In genomic region chr5:147558826-147559225, GRCh38 we compare ENCODE assay signal across 8 cellular contexts. TPM values are rescaled to one million over a fixed set of nuclear protein-coding genes. Genes with fewer than 3 reads are reported as not detected.
DNase-seq lines count a peak whose midpoint lies in the region; ATAC-seq, FAIRE-seq and TF ChIP-seq lines count a peak whose summit lies in the region.

No MANE protein-coding gene starts in this region.

- H3K9me3 Mint-ChIP-seq in Caco-2 (ENCODE audit: unreplicated experiment) (no peaks in the 10 kb centered on the region), GM23338 (no peaks in the 10 kb centered on the region), astrocyte (ENCODE audit: unreplicated experiment) (no peaks in the 10 kb centered on the region)

- no peak overlapping the region for H3K9ac ChIP-seq in astrocyte (ENCODE audit: low read length)

- POLR2A ChIA-PET in Caco-2 (lab: Charles Lee), result no interaction called here

- H3F3A ChIP-seq in GM23338 (replicated peaks; ENCODE audit: low read depth), result no peaks in the 10 kb centered on the region

- H3K4me1 ChIP-seq in Caco-2, result 0 out of 2 replicates have a peak, but pooled peaks cover 8% of the 10 kb centered on the region
- H3K4me1 ChIP-seq in GM23338 (ENCODE audit: insufficient read depth), result peaks cover 47% of the 10 kb centered on the region
- peaks cover 26% of the 10 kb centered on the region for H3K4me1 ChIP-seq in astrocyte (ENCODE audit: insufficient read depth, low read length)
- peaks cover 8 to 10% of the 10 kb centered on the region in 2 donors for H3K4me1 ChIP-seq in thyroid gland

- no peaks in the 10 kb centered on the region for H3K9me3 ChIP-seq in Caco-2
- no peaks in the 10 kb centered on the region for H3K9me3 ChIP-seq in astrocyte (ENCODE audit: insufficient read depth, low read depth, low read length)
- no peaks in the 10 kb centered on the region for H3K9me3 ChIP-seq in thyroid gland

- H3K36me3 Mint-ChIP-seq in Caco-2 (ENCODE audit: insufficient read depth, unreplicated experiment), result no peaks in the 10 kb centered on the region
- H3K36me3 Mint-ChIP-seq in GM23338 (ENCODE audit: low read depth), result peaks cover 14% of the 10 kb centered on the region
- H3K36me3 Mint-ChIP-seq in astrocyte (ENCODE audit: low read depth, unreplicated experiment), result no peaks in the 10 kb centered on the region

- H3K4me1 Mint-ChIP-seq in Caco-2 (ENCODE audit: low read depth, unreplicated experiment) (peaks cover 12% of the 10 kb centered on the region), GM23338 (peaks cover 54% of the 10 kb centered on the region), astrocyte (ENCODE audit: low read depth, unreplicated experiment) (peaks cover 18% of the 10 kb centered on the region)

- peak; percentile 61 for ATAC-seq in GM23338

- FAIRE-seq in astrocyte (lab: Jason Lieb, UNC), result peak; percentile 96

- H2AFZ ChIP-seq in GM23338 (no peak overlapping the region), astrocyte (ENCODE audit: low read depth, low read length) (no peak overlapping the region)

- H3K79me2 ChIP-seq in GM23338 (replicated peaks; ENCODE audit: insufficient read depth) (peaks cover 32% of the 10 kb centered on the region), astrocyte (ENCODE audit: insufficient read depth, low read length) (no peaks in the 10 kb centered on the region)

- BruUV-seq in Caco-2 (replicated peaks; lab: Mats Ljungman, UMichigan), result no TSS peak

- H3K4me3 Mint-ChIP-seq in Caco-2 (ENCODE audit: unreplicated experiment) (no peak overlapping the region), GM23338 (no peak overlapping the region; the same call in 2 of the 3 replicates), astrocyte (ENCODE audit: unreplicated experiment) (no peak overlapping the region)

- WGBS in thyroid gland, 2 donors, result 30 to 48% methylated on average over 2 of the region's 2 CpGs

- CTCF ChIA-PET in Caco-2 (lab: Charles Lee), result interaction anchor here (0.9 to 3.1 kb wide), 10 partner anchors 19 to 334 kb away, joined by 3 to 30 read pairs (median 4); no protein-coding TSS in a partner anchor

- no peaks in the 10 kb centered on the region for H3K36me3 ChIP-seq in Caco-2 (ENCODE audit: control insufficient read depth, insufficient read depth, low read length)
- no peaks in the 10 kb centered on the region for H3K36me3 ChIP-seq in GM23338 (ENCODE audit: insufficient read depth)
- H3K36me3 ChIP-seq in astrocyte (ENCODE audit: insufficient read depth, low read length), result no peaks in the 10 kb centered on the region
- H3K36me3 ChIP-seq in thyroid gland, result no peaks in the 10 kb centered on the region

- H3K27me3 Mint-ChIP-seq in Caco-2 (ENCODE audit: insufficient read depth, unreplicated experiment) (no peaks in the 10 kb centered on the region), GM23338 (ENCODE audit: insufficient read depth, low read depth, poor library complexity) (peaks cover 3% of the 10 kb centered on the region), astrocyte (ENCODE audit: low read depth, unreplicated experiment) (no peaks in the 10 kb centered on the region)

- peak; percentile 55 to 65 for DNase-seq in Caco-2
- DNase-seq in GM23338 (ENCODE audit: low spot score), result peak; percentile 84
- peak; percentile 66 to 73 for DNase-seq in NCI-H2081 (lab: John Stamatoyannopoulos, UW)
- DNase-seq in astrocyte (ENCODE audit: low read depth), result peak; percentile 68
- DNase-seq in iPS-NIHi7 (ENCODE audit: extremely low spot score), result peak; percentile 60
- peak; percentile 22 to 31 for DNase-seq in thyroid gland
- no peak for DNase-seq in mesenteric fat pad (ENCODE audit: low spot score)
- no peak for DNase-seq in NK-92 treated with Interleukin-12 subunit alpha and Interleukin-12 subunit beta, amount 100 ng/mL, for 24 hours (lab: John Stamatoyannopoulos, UW)

- peak overlapping the region; percentile 4 for H3K4me2 ChIP-seq in GM23338
- H3K4me2 ChIP-seq in astrocyte (ENCODE audit: low read length), result no peak overlapping the region

- H3K27ac Mint-ChIP-seq in Caco-2 (ENCODE audit: unreplicated experiment) (no peak overlapping the region), GM23338 (0 out of 2 replicates have a peak overlapping the region, but pooled peaks have one; percentile 13), astrocyte (ENCODE audit: unreplicated experiment) (no peak overlapping the region)

- no peaks in the 10 kb centered on the region for H3K9me2 ChIP-seq in GM23338 (ENCODE audit: insufficient read depth)

- no peak for TF ChIP-seq POLR2A in thyroid gland (IDR thresholded peaks at IDR 0.05)

- H3K27me3 ChIP-seq in Caco-2 (replicated peaks; ENCODE audit: control insufficient read depth, insufficient read depth, low read length), result no peaks in the 10 kb centered on the region
- H3K27me3 ChIP-seq in GM23338 (ENCODE audit: insufficient read depth), result no peaks in the 10 kb centered on the region
- H3K27me3 ChIP-seq in astrocyte (ENCODE audit: insufficient read depth, low read length), result no peaks in the 10 kb centered on the region
- no peaks in the 10 kb centered on the region for H3K27me3 ChIP-seq in thyroid gland

- H4K20me1 ChIP-seq in GM23338 (replicated peaks; ENCODE audit: insufficient read depth), result no peaks in the 10 kb centered on the region
- no peaks in the 10 kb centered on the region for H4K20me1 ChIP-seq in astrocyte (ENCODE audit: insufficient read depth, low read length)

- H3K27ac ChIP-seq in GM23338 (ENCODE audit: low read depth) (no peak overlapping the region), astrocyte (ENCODE audit: low read depth, low read length) (no peak overlapping the region), thyroid gland (no peak overlapping the region)

- intact Hi-C loops in Caco-2 (cut with micrococcal nuclease; ENCODE audit: unreplicated experiment), result loop anchor here (1.0 to 5.0 kb wide), 4 partner anchors 95 to 335 kb away; no protein-coding TSS in a partner anchor
- intact Hi-C loops in thyroid gland (cut with DNase I), result loop anchor here (5.0 kb wide), 1 partner anchor 107 kb away; no protein-coding TSS in a partner anchor

- TF ChIP-seq CTCF in Caco-2 (IDR thresholded peaks at IDR 0.05; ENCODE audit: insufficient read depth in 1 of 2, low read depth in 1 of 2, low read length in 1 of 2, severe bottlenecking in 1 of 2, unreplicated experiment in 1 of 2), result peak; percentile 59 to 74
- TF ChIP-seq CTCF in GM23338 (conservative IDR thresholded peaks at IDR 0.05; ENCODE audit: low read depth in 2 of 2), result peak; percentile 84 to 92
- peak; percentile 89 for TF ChIP-seq CTCF in astrocyte (IDR thresholded peaks at IDR 0.05; ENCODE audit: insufficient read depth, low read depth, low read length)
- peak in 4 of 6 experiments; percentile 32 to 43 (median 38) for TF ChIP-seq CTCF in thyroid gland (IDR thresholded peaks at IDR 0.05)

- H3K4me3 ChIP-seq in Caco-2 (ENCODE audit: low read depth, low read length) (no peak overlapping the region), GM23338 (no peak overlapping the region), astrocyte (ENCODE audit: insufficient read depth, low read depth, low read length) (no peak overlapping the region), thyroid gland (replicated peaks in 1 of 3) (no peak overlapping the region)

TF ChIP-seq in GM23338, 12 proteins besides CTCF, POLR2A, EP300 and RAD21 (continues in another document):
- TF ChIP-seq ZNF114 (CRISPR knock-in tag; IDR thresholded peaks at IDR 0.05) (no peak), REST (IDR thresholded peaks at IDR 0.05; ENCODE audit: unreplicated experiment) (no peak), EZH2phosphoT487 (IDR thresholded peaks at IDR 0.05; ENCODE audit: unreplicated experiment) (no peak), ZNF331 (CRISPR knock-in tag; IDR thresholded peaks at IDR 0.05; ENCODE audit: low read depth) (no peak)

RNA-seq across cellular contexts. Expression of gene DPYSL3, which starts 49.0 kb away (rescaled TPM):
- total RNA-seq in Caco-2 (2022), result 106 and 109 TPM in 2 replicates
- total RNA-seq in GM23338 (2014; rRNA removed; shearing (Covaris generic)), result 440 and 455 TPM in 2 replicates
- 97.6 and 102 TPM in 2 replicates for polyA plus RNA-seq in GM23338 (2016; fragmentation: Nextera tagmentation; extraction: Ambion mirVana)
- total RNA-seq in astrocyte, result 197 and 198 TPM in 2 replicates
- total RNA-seq in thyroid gland, result 10 to 100 TPM; 23.7 to 43.1 (median 28.0) TPM
- total RNA-seq in mesenteric fat pad, result 52.4 TPM

Comparison
In these comparisons a context has a peak if more than half of its experiments do, and no peak if none do; other contexts are left out.
1. DNase-seq: peak in Caco-2 (2 of 2), GM23338 (single experiment), NCI-H2081 (2 of 2), astrocyte (single experiment), iPS-NIHi7 (single experiment) and thyroid gland (2 of 2); none in mesenteric fat pad (single experiment) and NK-92 treated with Interleukin-12 subunit alpha and Interleukin-12 subunit beta, amount 100 ng/mL, for 24 hours (single experiment).
2. CTCF ChIP-seq: peak in every context shown above with its lines; median percentile 89 in astrocyte; 88 in GM23338; 66 in Caco-2; 38 in thyroid gland.